1 cellular context compared by ENCODE assay signal in genomic region chr16:82641336-82641984, GRCh38.
TF ChIP-seq lines count a peak whose summit lies in the region.

No MANE protein-coding gene starts in this region.

TF ChIP-seq in HCT116, 20 proteins besides CTCF, POLR2A, EP300 and RAD21 (continued from another document):
- TF ChIP-seq, protein P1, sequence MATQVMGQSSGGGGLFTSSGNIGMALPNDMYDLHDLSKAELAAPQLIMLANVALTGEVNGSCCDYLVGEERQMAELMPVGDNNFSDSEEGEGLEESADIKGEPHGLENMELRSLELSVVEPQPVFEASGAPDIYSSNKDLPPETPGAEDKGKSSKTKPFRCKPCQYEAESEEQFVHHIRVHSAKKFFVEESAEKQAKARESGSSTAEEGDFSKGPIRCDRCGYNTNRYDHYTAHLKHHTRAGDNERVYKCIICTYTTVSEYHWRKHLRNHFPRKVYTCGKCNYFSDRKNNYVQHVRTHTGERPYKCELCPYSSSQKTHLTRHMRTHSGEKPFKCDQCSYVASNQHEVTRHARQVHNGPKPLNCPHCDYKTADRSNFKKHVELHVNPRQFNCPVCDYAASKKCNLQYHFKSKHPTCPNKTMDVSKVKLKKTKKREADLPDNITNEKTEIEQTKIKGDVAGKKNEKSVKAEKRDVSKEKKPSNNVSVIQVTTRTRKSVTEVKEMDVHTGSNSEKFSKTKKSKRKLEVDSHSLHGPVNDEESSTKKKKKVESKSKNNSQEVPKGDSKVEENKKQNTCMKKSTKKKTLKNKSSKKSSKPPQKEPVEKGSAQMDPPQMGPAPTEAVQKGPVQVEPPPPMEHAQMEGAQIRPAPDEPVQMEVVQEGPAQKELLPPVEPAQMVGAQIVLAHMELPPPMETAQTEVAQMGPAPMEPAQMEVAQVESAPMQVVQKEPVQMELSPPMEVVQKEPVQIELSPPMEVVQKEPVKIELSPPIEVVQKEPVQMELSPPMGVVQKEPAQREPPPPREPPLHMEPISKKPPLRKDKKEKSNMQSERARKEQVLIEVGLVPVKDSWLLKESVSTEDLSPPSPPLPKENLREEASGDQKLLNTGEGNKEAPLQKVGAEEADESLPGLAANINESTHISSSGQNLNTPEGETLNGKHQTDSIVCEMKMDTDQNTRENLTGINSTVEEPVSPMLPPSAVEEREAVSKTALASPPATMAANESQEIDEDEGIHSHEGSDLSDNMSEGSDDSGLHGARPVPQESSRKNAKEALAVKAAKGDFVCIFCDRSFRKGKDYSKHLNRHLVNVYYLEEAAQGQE (IDR thresholded peaks at IDR 0.05; ENCODE audit: low read depth) = no peak
- TF ChIP-seq, protein P2, sequence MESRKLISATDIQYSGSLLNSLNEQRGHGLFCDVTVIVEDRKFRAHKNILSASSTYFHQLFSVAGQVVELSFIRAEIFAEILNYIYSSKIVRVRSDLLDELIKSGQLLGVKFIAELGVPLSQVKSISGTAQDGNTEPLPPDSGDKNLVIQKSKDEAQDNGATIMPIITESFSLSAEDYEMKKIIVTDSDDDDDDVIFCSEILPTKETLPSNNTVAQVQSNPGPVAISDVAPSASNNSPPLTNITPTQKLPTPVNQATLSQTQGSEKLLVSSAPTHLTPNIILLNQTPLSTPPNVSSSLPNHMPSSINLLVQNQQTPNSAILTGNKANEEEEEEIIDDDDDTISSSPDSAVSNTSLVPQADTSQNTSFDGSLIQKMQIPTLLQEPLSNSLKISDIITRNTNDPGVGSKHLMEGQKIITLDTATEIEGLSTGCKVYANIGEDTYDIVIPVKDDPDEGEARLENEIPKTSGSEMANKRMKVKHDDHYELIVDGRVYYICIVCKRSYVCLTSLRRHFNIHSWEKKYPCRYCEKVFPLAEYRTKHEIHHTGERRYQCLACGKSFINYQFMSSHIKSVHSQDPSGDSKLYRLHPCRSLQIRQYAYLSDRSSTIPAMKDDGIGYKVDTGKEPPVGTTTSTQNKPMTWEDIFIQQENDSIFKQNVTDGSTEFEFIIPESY (IDR thresholded peaks at IDR 0.05; ENCODE audit: extremely low read depth, insufficient replicate concordance, low read length) = no peak
- TF ChIP-seq EZH2 (IDR thresholded peaks at IDR 0.05) (no peak), JUND (IDR thresholded peaks at IDR 0.05) (no peak), SRF (IDR thresholded peaks at IDR 0.05; ENCODE audit: low read depth) (no peak), CEBPB (IDR thresholded peaks at IDR 0.05; ENCODE audit: low read depth) (no peak)
